1 cellular context compared by ENCODE assay signal in the genomic region with DNA sequence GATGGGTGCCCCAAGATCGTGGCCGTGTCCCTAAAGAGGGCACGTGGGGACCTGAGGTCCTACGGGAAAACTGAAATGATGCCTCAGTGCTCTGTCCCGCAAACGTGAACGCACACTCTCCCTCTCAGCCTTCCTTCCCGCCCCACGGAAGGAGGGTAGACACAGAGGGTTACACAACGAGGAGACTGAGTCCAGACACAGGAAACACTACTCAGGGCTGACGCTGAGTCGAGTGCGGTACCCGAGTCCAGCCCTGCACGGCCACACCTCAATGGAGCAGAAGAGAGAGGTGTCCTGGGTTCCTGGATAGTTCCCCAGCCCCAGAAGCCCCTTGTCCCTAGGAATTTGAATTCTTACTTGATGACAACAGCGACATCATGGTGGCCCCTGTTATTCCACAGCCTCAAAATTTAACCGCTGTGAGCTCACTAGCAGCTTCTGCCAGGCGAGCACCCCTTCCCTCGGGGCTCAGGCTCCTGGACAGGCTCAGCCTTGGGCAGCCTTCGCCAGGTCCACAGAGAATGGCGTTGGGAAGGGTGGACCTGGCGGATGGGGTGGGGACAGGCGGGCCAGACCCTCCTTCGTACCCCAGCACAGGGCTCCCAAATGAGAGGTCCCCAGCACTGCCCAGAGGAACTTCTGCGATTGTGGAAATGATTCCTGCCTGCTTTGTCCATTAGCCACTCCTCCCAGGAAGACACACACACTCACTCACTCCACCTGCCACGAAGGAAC.
TF ChIP-seq lines count a peak whose summit lies in the region.

No MANE protein-coding gene starts in this region.

TF ChIP-seq in HepG2, 621 proteins besides CTCF, POLR2A, EP300 and RAD21 (continued from another document and continues in another):
- TF ChIP-seq ZHX1 (CRISPR knock-in tag; IDR thresholded peaks at IDR 0.05; ENCODE audit: low read depth) (no peak), BCLAF1 (IDR thresholded peaks at IDR 0.05) (no peak), ZNF572 (CRISPR knock-in tag; IDR thresholded peaks at IDR 0.05) (no peak), TCF7L2 (IDR thresholded peaks at IDR 0.05; ENCODE audit: low read depth, low read length) (no peak), ZNF879 (CRISPR knock-in tag; IDR thresholded peaks at IDR 0.05) (no peak), PHF21A (CRISPR knock-in tag; IDR thresholded peaks at IDR 0.05) (0 out of 2 replicates have a peak, but pooled peaks have one; percentile 17), ZNF431 (CRISPR knock-in tag; IDR thresholded peaks at IDR 0.05; ENCODE audit: borderline replicate concordance, low read depth) (no peak), RAD51 (IDR thresholded peaks at IDR 0.05; ENCODE audit: borderline replicate concordance) (no peak), RBM39 (IDR thresholded peaks at IDR 0.05; ENCODE audit: low read depth, low read length, poor library complexity, severe bottlenecking) (no peak), THAP11 (CRISPR knock-in tag; IDR thresholded peaks at IDR 0.05) (no peak; the same call in 1 of the 2 replicates), PITX1 (CRISPR knock-in tag; IDR thresholded peaks at IDR 0.05) (no peak), GTF2F1 (IDR thresholded peaks at IDR 0.05; ENCODE audit: low read length) (no peak), RFX3 (CRISPR knock-in tag; IDR thresholded peaks at IDR 0.05) (no peak), MZF1 (CRISPR knock-in tag; IDR thresholded peaks at IDR 0.05; ENCODE audit: borderline replicate concordance) (no peak), TP53 (CRISPR knock-in tag; conservative IDR thresholded peaks at IDR 0.05) (no peak; the same call in 1 of the 2 replicates), ZSCAN12 (CRISPR knock-in tag; IDR thresholded peaks at IDR 0.05) (no peak), CREM (IDR thresholded peaks at IDR 0.05) (no peak), CREM (CRISPR knock-in tag; IDR thresholded peaks at IDR 0.05) (no peak), IKZF1 (IDR thresholded peaks at IDR 0.05) (no peak), GATA4 (IDR thresholded peaks at IDR 0.05; ENCODE audit: borderline replicate concordance, low read depth) (0 out of 2 replicates have a peak, but pooled peaks have one; percentile 12), RFXANK (CRISPR knock-in tag; IDR thresholded peaks at IDR 0.05) (no peak), ZNF546 (CRISPR knock-in tag; conservative IDR thresholded peaks at IDR 0.05) (0 out of 2 replicates have a peak, but pooled peaks have one; percentile 35), ARNT2 (CRISPR knock-in tag; IDR thresholded peaks at IDR 0.05; ENCODE audit: low read depth) (no peak), ZNF614 (CRISPR knock-in tag; IDR thresholded peaks at IDR 0.05; ENCODE audit: borderline replicate concordance) (no peak), PRDM10 (CRISPR knock-in tag; IDR thresholded peaks at IDR 0.05; ENCODE audit: low read depth) (no peak), JARID2 (CRISPR knock-in tag; IDR thresholded peaks at IDR 0.05; ENCODE audit: insufficient replicate concordance) (no peak), ZNF747 (CRISPR knock-in tag; IDR thresholded peaks at IDR 0.05; ENCODE audit: borderline replicate concordance) (no peak), CHCHD3 (CRISPR knock-in tag; IDR thresholded peaks at IDR 0.05) (no peak), ZNF619 (CRISPR knock-in tag; IDR thresholded peaks at IDR 0.05) (peak; percentile 89; the same call in 1 of the 2 replicates), ZNF335 (CRISPR knock-in tag; IDR thresholded peaks at IDR 0.05) (no peak; the same call in 1 of the 2 replicates), HDAC1 (CRISPR knock-in tag; IDR thresholded peaks at IDR 0.05) (0 out of 2 replicates have a peak, but pooled peaks have one; percentile 16)
- TF ChIP-seq, protein P1, sequence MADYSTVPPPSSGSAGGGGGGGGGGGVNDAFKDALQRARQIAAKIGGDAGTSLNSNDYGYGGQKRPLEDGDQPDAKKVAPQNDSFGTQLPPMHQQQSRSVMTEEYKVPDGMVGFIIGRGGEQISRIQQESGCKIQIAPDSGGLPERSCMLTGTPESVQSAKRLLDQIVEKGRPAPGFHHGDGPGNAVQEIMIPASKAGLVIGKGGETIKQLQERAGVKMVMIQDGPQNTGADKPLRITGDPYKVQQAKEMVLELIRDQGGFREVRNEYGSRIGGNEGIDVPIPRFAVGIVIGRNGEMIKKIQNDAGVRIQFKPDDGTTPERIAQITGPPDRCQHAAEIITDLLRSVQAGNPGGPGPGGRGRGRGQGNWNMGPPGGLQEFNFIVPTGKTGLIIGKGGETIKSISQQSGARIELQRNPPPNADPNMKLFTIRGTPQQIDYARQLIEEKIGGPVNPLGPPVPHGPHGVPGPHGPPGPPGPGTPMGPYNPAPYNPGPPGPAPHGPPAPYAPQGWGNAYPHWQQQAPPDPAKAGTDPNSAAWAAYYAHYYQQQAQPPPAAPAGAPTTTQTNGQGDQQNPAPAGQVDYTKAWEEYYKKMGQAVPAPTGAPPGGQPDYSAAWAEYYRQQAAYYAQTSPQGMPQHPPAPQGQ (CRISPR knock-in tag; IDR thresholded peaks at IDR 0.05; ENCODE audit: borderline replicate concordance), result no peak
- TF ChIP-seq, protein P2, sequence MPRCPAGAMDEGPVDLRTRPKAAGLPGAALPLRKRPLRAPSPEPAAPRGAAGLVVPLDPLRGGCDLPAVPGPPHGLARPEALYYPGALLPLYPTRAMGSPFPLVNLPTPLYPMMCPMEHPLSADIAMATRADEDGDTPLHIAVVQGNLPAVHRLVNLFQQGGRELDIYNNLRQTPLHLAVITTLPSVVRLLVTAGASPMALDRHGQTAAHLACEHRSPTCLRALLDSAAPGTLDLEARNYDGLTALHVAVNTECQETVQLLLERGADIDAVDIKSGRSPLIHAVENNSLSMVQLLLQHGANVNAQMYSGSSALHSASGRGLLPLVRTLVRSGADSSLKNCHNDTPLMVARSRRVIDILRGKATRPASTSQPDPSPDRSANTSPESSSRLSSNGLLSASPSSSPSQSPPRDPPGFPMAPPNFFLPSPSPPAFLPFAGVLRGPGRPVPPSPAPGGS (CRISPR knock-in tag; IDR thresholded peaks at IDR 0.05), result no peak
- TF ChIP-seq, protein P3, sequence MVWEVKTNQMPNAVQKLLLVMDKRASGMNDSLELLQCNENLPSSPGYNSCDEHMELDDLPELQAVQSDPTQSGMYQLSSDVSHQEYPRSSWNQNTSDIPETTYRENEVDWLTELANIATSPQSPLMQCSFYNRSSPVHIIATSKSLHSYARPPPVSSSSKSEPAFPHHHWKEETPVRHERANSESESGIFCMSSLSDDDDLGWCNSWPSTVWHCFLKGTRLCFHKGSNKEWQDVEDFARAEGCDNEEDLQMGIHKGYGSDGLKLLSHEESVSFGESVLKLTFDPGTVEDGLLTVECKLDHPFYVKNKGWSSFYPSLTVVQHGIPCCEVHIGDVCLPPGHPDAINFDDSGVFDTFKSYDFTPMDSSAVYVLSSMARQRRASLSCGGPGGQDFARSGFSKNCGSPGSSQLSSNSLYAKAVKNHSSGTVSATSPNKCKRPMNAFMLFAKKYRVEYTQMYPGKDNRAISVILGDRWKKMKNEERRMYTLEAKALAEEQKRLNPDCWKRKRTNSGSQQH (CRISPR knock-in tag; IDR thresholded peaks at IDR 0.05; ENCODE audit: low read depth), result no peak
- TF ChIP-seq, protein P4, sequence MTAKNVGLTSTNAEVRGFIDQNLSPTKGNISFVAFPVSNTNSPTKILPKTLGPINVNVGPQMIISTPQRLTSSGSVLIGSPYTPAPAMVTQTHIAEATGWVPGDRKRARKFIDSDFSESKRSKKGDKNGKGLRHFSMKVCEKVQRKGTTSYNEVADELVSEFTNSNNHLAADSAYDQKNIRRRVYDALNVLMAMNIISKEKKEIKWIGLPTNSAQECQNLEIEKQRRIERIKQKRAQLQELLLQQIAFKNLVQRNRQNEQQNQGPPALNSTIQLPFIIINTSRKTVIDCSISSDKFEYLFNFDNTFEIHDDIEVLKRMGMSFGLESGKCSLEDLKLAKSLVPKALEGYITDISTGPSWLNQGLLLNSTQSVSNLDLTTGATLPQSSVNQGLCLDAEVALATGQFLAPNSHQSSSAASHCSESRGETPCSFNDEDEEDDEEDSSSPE (CRISPR knock-in tag; IDR thresholded peaks at IDR 0.05), result no peak
- TF ChIP-seq, protein P5, sequence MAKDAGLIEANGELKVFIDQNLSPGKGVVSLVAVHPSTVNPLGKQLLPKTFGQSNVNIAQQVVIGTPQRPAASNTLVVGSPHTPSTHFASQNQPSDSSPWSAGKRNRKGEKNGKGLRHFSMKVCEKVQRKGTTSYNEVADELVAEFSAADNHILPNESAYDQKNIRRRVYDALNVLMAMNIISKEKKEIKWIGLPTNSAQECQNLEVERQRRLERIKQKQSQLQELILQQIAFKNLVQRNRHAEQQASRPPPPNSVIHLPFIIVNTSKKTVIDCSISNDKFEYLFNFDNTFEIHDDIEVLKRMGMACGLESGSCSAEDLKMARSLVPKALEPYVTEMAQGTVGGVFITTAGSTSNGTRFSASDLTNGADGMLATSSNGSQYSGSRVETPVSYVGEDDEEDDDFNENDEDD (CRISPR knock-in tag; IDR thresholded peaks at IDR 0.05; ENCODE audit: borderline replicate concordance), result no peak
- TF ChIP-seq, protein P6, sequence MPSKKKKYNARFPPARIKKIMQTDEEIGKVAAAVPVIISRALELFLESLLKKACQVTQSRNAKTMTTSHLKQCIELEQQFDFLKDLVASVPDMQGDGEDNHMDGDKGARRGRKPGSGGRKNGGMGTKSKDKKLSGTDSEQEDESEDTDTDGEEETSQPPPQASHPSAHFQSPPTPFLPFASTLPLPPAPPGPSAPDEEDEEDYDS (CRISPR knock-in tag; IDR thresholded peaks at IDR 0.05), result no peak
- TF ChIP-seq, protein P7, sequence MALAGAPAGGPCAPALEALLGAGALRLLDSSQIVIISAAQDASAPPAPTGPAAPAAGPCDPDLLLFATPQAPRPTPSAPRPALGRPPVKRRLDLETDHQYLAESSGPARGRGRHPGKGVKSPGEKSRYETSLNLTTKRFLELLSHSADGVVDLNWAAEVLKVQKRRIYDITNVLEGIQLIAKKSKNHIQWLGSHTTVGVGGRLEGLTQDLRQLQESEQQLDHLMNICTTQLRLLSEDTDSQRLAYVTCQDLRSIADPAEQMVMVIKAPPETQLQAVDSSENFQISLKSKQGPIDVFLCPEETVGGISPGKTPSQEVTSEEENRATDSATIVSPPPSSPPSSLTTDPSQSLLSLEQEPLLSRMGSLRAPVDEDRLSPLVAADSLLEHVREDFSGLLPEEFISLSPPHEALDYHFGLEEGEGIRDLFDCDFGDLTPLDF (CRISPR knock-in tag; IDR thresholded peaks at IDR 0.05), result no peak
